In genomic region chr1:145818095-145818494, GRCh38 we compare ENCODE assay signal across 8 cellular contexts. TPM values are rescaled to one million over a fixed set of nuclear protein-coding genes. Genes with fewer than 3 reads are reported as not detected.
DNase-seq lines count a peak whose midpoint lies in the region; ATAC-seq, FAIRE-seq and TF ChIP-seq lines count a peak whose summit lies in the region.
"Not testable (repeated sequence)": the region's sequence is repeated elsewhere in the genome, so short reads cannot be mapped to it uniquely, and the experiment has no call there.

No MANE protein-coding gene starts in this region.

- not testable (repeated sequence) for H3K9me3 ChIP-seq in CD8-positive, alpha-beta T cell (ENCODE audit: low read length); T-helper 17 cell (ENCODE audit: control insufficient read depth, low read length, poor library complexity, severe bottlenecking); skeletal muscle tissue (ENCODE audit: control insufficient read depth in 3 of 3, low read length in 3 of 3)

- H3K4me1 Mint-ChIP-seq in CD8-positive, alpha-beta T cell (ENCODE audit: low read depth); T-helper 17 cell; effector memory CD8-positive, alpha-beta T cell (ENCODE audit: low read depth in 2 of 2): not testable (repeated sequence)

- H3K4me3 ChIP-seq in CD8-positive, alpha-beta T cell (ENCODE audit: low read depth, low read length); kidney epithelial cell (ENCODE audit: low read depth, low read length); skeletal muscle tissue (ENCODE audit: low read length in 3 of 3): not testable (repeated sequence)

- not testable (repeated sequence) for H3K27me3 Mint-ChIP-seq in CD8-positive, alpha-beta T cell (ENCODE audit: low read depth); T-helper 17 cell; effector memory CD8-positive, alpha-beta T cell

- not testable (repeated sequence) for DNase-seq in CD8-positive, alpha-beta T cell; H54 (ENCODE audit: insufficient read length, low spot score); T-helper 17 cell; effector memory CD8-positive, alpha-beta T cell
- peak; percentile 76 for DNase-seq in M059J (ENCODE audit: low read depth)
- peak; percentile 9 for DNase-seq in amniotic stem cell (lab: John Stamatoyannopoulos, UW)
- DNase-seq in kidney epithelial cell (ENCODE audit: low read depth): peak; percentile 62

- not testable (repeated sequence) for TF ChIP-seq POLR2A in H54 (IDR thresholded peaks at IDR 0.05; ENCODE audit: low read depth, low read length)

- H3K27ac ChIP-seq in CD8-positive, alpha-beta T cell (ENCODE audit: low read depth, low read length): not testable (repeated sequence)
- peak overlapping the region; percentile 58 for H3K27ac ChIP-seq in skeletal muscle tissue (ENCODE audit: low read depth, low read length)

- H3K36me3 Mint-ChIP-seq in CD8-positive, alpha-beta T cell; T-helper 17 cell (ENCODE audit: low read depth): not testable (repeated sequence)
- H3K36me3 Mint-ChIP-seq in effector memory CD8-positive, alpha-beta T cell (ENCODE audit: insufficient read depth): peaks cover 10% of the 10 kb centered on the region

- peak; percentile 97 for FAIRE-seq in H54 (lab: Jason Lieb, UNC)

- H3K27ac Mint-ChIP-seq in CD8-positive, alpha-beta T cell; T-helper 17 cell; effector memory CD8-positive, alpha-beta T cell: not testable (repeated sequence)

- not testable (repeated sequence) for H3K4me1 ChIP-seq in CD8-positive, alpha-beta T cell (ENCODE audit: insufficient read depth, low read length); skeletal muscle tissue (ENCODE audit: control insufficient read depth in 3 of 3, insufficient read depth in 3 of 3, low read length in 3 of 3)

- intact Hi-C loops in CD8-positive, alpha-beta T cell (cut with DNase I, micrococcal nuclease): not testable (repeated sequence)

- H3K9me3 Mint-ChIP-seq in CD8-positive, alpha-beta T cell; effector memory CD8-positive, alpha-beta T cell: not testable (repeated sequence)

- not testable (repeated sequence) for H3K27me3 ChIP-seq in CD8-positive, alpha-beta T cell (ENCODE audit: insufficient read depth, low read length); kidney epithelial cell (ENCODE audit: control insufficient read depth, insufficient read depth, low read length); skeletal muscle tissue (ENCODE audit: control insufficient read depth in 3 of 3, insufficient read depth in 3 of 3, low read length in 3 of 3)

- TF ChIP-seq CTCF in CD8-positive, alpha-beta T cell (IDR thresholded peaks at IDR 0.05); kidney epithelial cell (IDR thresholded peaks at IDR 0.05; ENCODE audit: insufficient read depth, low read length, poor library complexity, severe bottlenecking): not testable (repeated sequence)

- H3K36me3 ChIP-seq in CD8-positive, alpha-beta T cell (ENCODE audit: insufficient read depth, low read length); kidney epithelial cell (ENCODE audit: control insufficient read depth, insufficient read depth, low read length); skeletal muscle tissue (ENCODE audit: control insufficient read depth in 3 of 3, insufficient read depth in 3 of 3, low read length in 3 of 3): not testable (repeated sequence)

- POLR2A ChIA-PET in CD8-positive, alpha-beta T cell (lab: Charles Lee): not testable (repeated sequence)

- peak; percentile 28 for ATAC-seq in CD8-positive, alpha-beta T cell
- ATAC-seq in T-helper 17 cell: peak; percentile 46
- peak; percentile 24 for ATAC-seq in effector memory CD8-positive, alpha-beta T cell (replicated peaks)

- not testable (repeated sequence) for H3K4me3 Mint-ChIP-seq in CD8-positive, alpha-beta T cell; T-helper 17 cell; effector memory CD8-positive, alpha-beta T cell

- CTCF ChIA-PET in CD8-positive, alpha-beta T cell (lab: Charles Lee): not testable (repeated sequence)

- H3K9ac ChIP-seq in skeletal muscle tissue (ENCODE audit: low read depth in 1 of 3, low read length in 3 of 3): not testable (repeated sequence)

RNA-seq across cellular contexts. Expression of gene RNF115, which starts 5.8 kb away (rescaled TPM):
- total RNA-seq in CD8-positive, alpha-beta T cell: 10 to 100 TPM; 16.4 TPM
- total RNA-seq in M059J (2014; rRNA removed; shearing (Covaris generic)): 15.1 and 17.9 TPM in 2 replicates
- total RNA-seq in T-helper 17 cell: 10 to 100 TPM; 14.0 to 16.6 TPM
- 7.7 and 8.5 TPM in 2 replicates for total RNA-seq in kidney epithelial cell
- 13.6 TPM for total RNA-seq in skeletal muscle tissue

RNA-seq across cellular contexts. Expression of gene POLR3C, which starts 5.9 kb away (rescaled TPM):
- 10 to 100 TPM; 22.1 to 25.8 TPM for total RNA-seq in CD8-positive, alpha-beta T cell
- total RNA-seq in M059J (2014; rRNA removed; shearing (Covaris generic)): 48.2 and 51.1 TPM in 2 replicates
- total RNA-seq in T-helper 17 cell (10 to 100 TPM; 19.3 to 25.1 TPM), kidney epithelial cell (43.4 and 44.2 TPM in 2 replicates), skeletal muscle tissue (22.4 TPM)

RNA-seq across cellular contexts. Expression of gene NUDT17, which starts 27.3 kb away (rescaled TPM):
- total RNA-seq in CD8-positive, alpha-beta T cell: 1 to 10 TPM; 1.4 TPM
- total RNA-seq in M059J (2014; rRNA removed; shearing (Covaris generic)): 3.1 and 3.2 TPM in 2 replicates
- 1 to 10 TPM; 2.1 to 2.2 TPM for total RNA-seq in T-helper 17 cell
- total RNA-seq in kidney epithelial cell: 1.9 and 2.5 TPM in 2 replicates
- 8.9 TPM for total RNA-seq in skeletal muscle tissue

RNA-seq across cellular contexts. Expression of gene PIAS3, which starts 40.8 kb away (rescaled TPM):
- total RNA-seq in CD8-positive, alpha-beta T cell: 10 to 100 TPM; 16.3 to 16.6 TPM
- total RNA-seq in M059J (2014; rRNA removed; shearing (Covaris generic)): 31.5 and 36.6 TPM in 2 replicates
- 10 to 100 TPM; 19.0 to 20.0 TPM for total RNA-seq in T-helper 17 cell
- 17.7 and 19.6 TPM in 2 replicates for total RNA-seq in kidney epithelial cell
- 5.7 TPM for total RNA-seq in skeletal muscle tissue
